ENCODE assay signal across 8 cellular contexts in the genomic region with DNA sequence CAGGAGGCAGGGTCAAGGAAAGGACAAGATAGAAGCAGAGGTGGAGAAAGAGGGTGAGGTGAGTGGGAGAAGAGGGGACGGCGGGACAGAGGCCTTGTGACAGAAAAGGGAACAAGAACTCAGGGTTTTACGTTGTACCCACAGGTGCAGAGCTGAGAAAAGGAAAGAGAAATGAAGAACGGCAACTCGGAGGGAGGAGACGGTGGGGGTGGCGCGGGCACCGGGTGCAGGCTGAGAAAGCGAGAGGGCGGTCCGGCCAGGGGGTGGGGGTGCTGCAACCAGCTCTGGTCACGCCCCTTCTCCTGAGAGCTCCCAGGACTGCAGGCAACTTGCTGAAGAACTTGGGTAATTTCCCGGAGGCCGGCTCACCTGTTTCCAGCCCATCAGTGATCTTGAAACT.
DNase-seq lines count a peak whose midpoint lies in the region; ATAC-seq and TF ChIP-seq lines count a peak whose summit lies in the region.

No MANE protein-coding gene starts in this region.

- peak; percentile 90 for ATAC-seq in stimulated activated naive CD8-positive, alpha-beta T cell treated with anti-CD3 and anti-CD28 coated beads, Interleukin-15, amount 100 ng/mL, for 72 hours

- no peaks in the 10 kb centered on the region for H3K79me2 ChIP-seq in OCI-LY1 (ENCODE audit: insufficient read depth, low read length)

- H3K4me2 ChIP-seq in OCI-LY1 (ENCODE audit: low read length), result peak overlapping the region; percentile 93

- no peaks in the 10 kb centered on the region for H3K9me3 Mint-ChIP-seq in activated naive CD4-positive, alpha-beta T cell treated with anti-CD3 and anti-CD28 coated beads for 36 hours
- H3K9me3 Mint-ChIP-seq in stimulated activated naive CD8-positive, alpha-beta T cell treated with anti-CD3 and anti-CD28 coated beads, Interleukin-15, amount 100 ng/mL, for 72 hours, result no peaks in the 10 kb centered on the region

- H3K36me3 ChIP-seq in H7 (replicated peaks; ENCODE audit: control insufficient read depth, insufficient read depth, low read length) (no peaks in the 10 kb centered on the region), OCI-LY1 (ENCODE audit: insufficient read depth, low read length) (peaks cover 19% of the 10 kb centered on the region), SJCRH30 (no peaks in the 10 kb centered on the region)

- H3K4me3 ChIP-seq in H7 (ENCODE audit: insufficient read depth, low read depth, low read length), result no peak overlapping the region
- peak overlapping the region; percentile 64 for H3K4me3 ChIP-seq in OCI-LY1 (ENCODE audit: low read depth, low read length, poor library complexity, severe bottlenecking)
- H3K4me3 ChIP-seq in SJCRH30, result no peak overlapping the region

- peaks cover 70% of the 10 kb centered on the region for H3K4me1 Mint-ChIP-seq in activated naive CD4-positive, alpha-beta T cell treated with anti-CD3 and anti-CD28 coated beads for 36 hours (ENCODE audit: low read depth)
- peaks cover 80% of the 10 kb centered on the region for H3K4me1 Mint-ChIP-seq in stimulated activated naive CD8-positive, alpha-beta T cell treated with anti-CD3 and anti-CD28 coated beads, Interleukin-15, amount 100 ng/mL, for 72 hours

- no peak for TF ChIP-seq CTCF in GM10266 (IDR thresholded peaks at IDR 0.05; ENCODE audit: control insufficient read depth, insufficient read depth, low read depth, missing control alignments)
- no peak for TF ChIP-seq CTCF in OCI-LY1 (IDR thresholded peaks at IDR 0.05; ENCODE audit: low read length)

- CTCF ChIA-PET in activated naive CD4-positive, alpha-beta T cell treated with anti-CD3 and anti-CD28 coated beads for 36 hours (lab: Charles Lee), result interaction anchor here (0.5 to 1.4 kb wide), 3 partner anchors 85 to 224 kb away, joined by 3 to 4 read pairs (median 3); no protein-coding TSS in a partner anchor

- DNase-seq in GM10266 (ENCODE audit: extremely low spot score), result peak; percentile 79
- DNase-seq in H7, result peak; percentile 89
- peak; percentile 99 for DNase-seq in activated naive CD4-positive, alpha-beta T cell treated with anti-CD3 and anti-CD28 coated beads for 36 hours
- peak; percentile 74 for DNase-seq in mucosa of gallbladder (ENCODE audit: low spot score)
- peak; percentile 76 to 92 for DNase-seq in stimulated activated naive CD8-positive, alpha-beta T cell treated with anti-CD3 and anti-CD28 coated beads, Interleukin-15, amount 100 ng/mL, for 72 hours
- no peak for DNase-seq in SJCRH30
- no peak for DNase-seq in HPDE6-E6E7 (ENCODE audit: extremely low spot score)

- H3K27me3 Mint-ChIP-seq in activated naive CD4-positive, alpha-beta T cell treated with anti-CD3 and anti-CD28 coated beads for 36 hours (ENCODE audit: low read depth), result no peaks in the 10 kb centered on the region
- H3K27me3 Mint-ChIP-seq in stimulated activated naive CD8-positive, alpha-beta T cell treated with anti-CD3 and anti-CD28 coated beads, Interleukin-15, amount 100 ng/mL, for 72 hours, result no peaks in the 10 kb centered on the region

- no peaks in the 10 kb centered on the region for H4K20me1 ChIP-seq in OCI-LY1 (ENCODE audit: insufficient read depth, low read length)

- peaks cover 24% of the 10 kb centered on the region for H3K36me3 Mint-ChIP-seq in activated naive CD4-positive, alpha-beta T cell treated with anti-CD3 and anti-CD28 coated beads for 36 hours (ENCODE audit: low read depth)

- H3K9me3 ChIP-seq in OCI-LY1 (ENCODE audit: low read length), result no peaks in the 10 kb centered on the region
- no peaks in the 10 kb centered on the region for H3K9me3 ChIP-seq in SJCRH30 (replicated peaks)

- no peaks in the 10 kb centered on the region for H3F3A ChIP-seq in OCI-LY1 (ENCODE audit: insufficient read depth, low read length)

- peak overlapping the region; percentile 89 for H3K27ac ChIP-seq in OCI-LY1 (ENCODE audit: low read depth, low read length, poor library complexity, severe bottlenecking)
- no peak overlapping the region for H3K27ac ChIP-seq in SJCRH30

- intact Hi-C loops in activated naive CD4-positive, alpha-beta T cell treated with anti-CD3 and anti-CD28 coated beads for 36 hours (cut with micrococcal nuclease), result loop anchor here (1.0 kb wide), 8 partner anchors 22 to 114 kb away; partner anchors contain the start of gene CARD11

- peak overlapping the region; percentile 98 for H3K27ac Mint-ChIP-seq in activated naive CD4-positive, alpha-beta T cell treated with anti-CD3 and anti-CD28 coated beads for 36 hours
- peak overlapping the region; percentile 93 to 95 for H3K27ac Mint-ChIP-seq in stimulated activated naive CD8-positive, alpha-beta T cell treated with anti-CD3 and anti-CD28 coated beads, Interleukin-15, amount 100 ng/mL, for 72 hours

- peak overlapping the region; percentile 67 for H3K9ac ChIP-seq in OCI-LY1 (ENCODE audit: low read length)

- peaks cover 52% of the 10 kb centered on the region for H3K4me1 ChIP-seq in OCI-LY1 (ENCODE audit: insufficient read depth, low read length, severe bottlenecking)
- no peaks in the 10 kb centered on the region for H3K4me1 ChIP-seq in SJCRH30

- H3K27me3 ChIP-seq in H7 (ENCODE audit: control insufficient read depth, insufficient read depth, low read length), result no peaks in the 10 kb centered on the region
- H3K27me3 ChIP-seq in OCI-LY1 (ENCODE audit: insufficient read depth, low read length), result no peaks in the 10 kb centered on the region
- peaks cover 4% of the 10 kb centered on the region; the same call in 1 of the 2 replicates for H3K27me3 ChIP-seq in SJCRH30

- no peaks in the 10 kb centered on the region for H3K9me2 ChIP-seq in OCI-LY1 (ENCODE audit: low read depth, low read length)

- H3K4me3 Mint-ChIP-seq in activated naive CD4-positive, alpha-beta T cell treated with anti-CD3 and anti-CD28 coated beads for 36 hours, result peak overlapping the region; percentile 76
- peak overlapping the region; percentile 83 to 87 for H3K4me3 Mint-ChIP-seq in stimulated activated naive CD8-positive, alpha-beta T cell treated with anti-CD3 and anti-CD28 coated beads, Interleukin-15, amount 100 ng/mL, for 72 hours

- no peak overlapping the region for H2AFZ ChIP-seq in OCI-LY1 (ENCODE audit: low read length)

Comparison
In these comparisons a context has a peak if more than half of its experiments do, and no peak if none do; other contexts are left out.
1. DNase-seq: peak in GM10266 (single experiment), H7 (single experiment), activated naive CD4-positive, alpha-beta T cell treated with anti-CD3 and anti-CD28 coated beads for 36 hours (single experiment), mucosa of gallbladder (single experiment) and stimulated activated naive CD8-positive, alpha-beta T cell treated with anti-CD3 and anti-CD28 coated beads, Interleukin-15, amount 100 ng/mL, for 72 hours (2 of 2); none in SJCRH30 (0 of 2) and HPDE6-E6E7 (single experiment).